Comparison of ENCODE assay signal across 12 cellular contexts in genomic region chr11:79045811-79046304, GRCh38.
A peak's percentile ranks its signal among the peaks of the same experiment; 100 is the strongest.
DNase-seq lines count a peak whose midpoint lies in the region; ATAC-seq and TF ChIP-seq lines count a peak whose summit lies in the region.
"Had no signal": no experiment of that assay in that cellular context is flagged by ENCODE, and none has a peak within 500 bp of the region (broad histone marks: within the 10 kb centered on the region; RNA-seq: fewer than 3 reads in every experiment).

No MANE protein-coding gene starts in this region.

- H3K27me3 ChIP-seq in MG63: no peaks in the 10 kb centered on the region
- H3K27me3 ChIP-seq: uterus had no signal

- peaks cover 6% of the 10 kb centered on the region for H3K36me3 Mint-ChIP-seq in nephron (ENCODE audit: low read depth)
- no peaks in the 10 kb centered on the region for H3K36me3 Mint-ChIP-seq in T-helper 2 cell treated with Interferon-gamma antibody and Interleukin-4, amounts not matched to agents 5 μg/mL and 100 μg/mL, for 36 hours (ENCODE audit: low read depth)

- peak overlapping the region; percentile 14 to 70 (median 39) for H3K27ac Mint-ChIP-seq in nephron
- no peak overlapping the region for H3K27ac Mint-ChIP-seq in T-helper 2 cell treated with Interferon-gamma antibody and Interleukin-4, amounts not matched to agents 5 μg/mL and 100 μg/mL, for 36 hours
- H3K27ac Mint-ChIP-seq: activated CD4-positive, alpha-beta T cell treated with anti-CD3 and anti-CD28 coated beads, Interleukin-2, amount 10 ng/mL, durations not matched to agents 7 days and 5 days had no signal

- no peaks in the 10 kb centered on the region for H3K36me3 ChIP-seq in MG63
- H3K36me3 ChIP-seq: uterus had no signal

- peaks cover 1% of the 10 kb centered on the region for H3K27me3 Mint-ChIP-seq in nephron (ENCODE audit: low read depth)
- peaks cover 11% of the 10 kb centered on the region for H3K27me3 Mint-ChIP-seq in T-helper 2 cell treated with Interferon-gamma antibody and Interleukin-4, amounts not matched to agents 5 μg/mL and 100 μg/mL, for 36 hours (ENCODE audit: low read depth)
- H3K27me3 Mint-ChIP-seq: activated CD4-positive, alpha-beta T cell treated with anti-CD3 and anti-CD28 coated beads, Interleukin-2, amount 10 ng/mL, durations not matched to agents 7 days and 5 days had no signal

- H3K9me3 ChIP-seq in MG63: no peaks in the 10 kb centered on the region
- H3K9me3 ChIP-seq: uterus had no signal

- no peak for ATAC-seq in HG03175 (IDR thresholded peaks at IDR 0.05; ENCODE audit: unreplicated experiment)
- no peak for ATAC-seq in GM21619 (IDR thresholded peaks at IDR 0.05; ENCODE audit: unreplicated experiment)

- no peak overlapping the region for H3K4me3 ChIP-seq in MG63
- H3K4me3 ChIP-seq in epithelial cell of esophagus (ENCODE audit: low read length): no peak overlapping the region
- H3K4me3 ChIP-seq: uterus had no signal

- no peak for TF ChIP-seq CTCF in epithelial cell of esophagus (IDR thresholded peaks at IDR 0.05; ENCODE audit: insufficient read depth, low read depth, low read length, missing control alignments)
- TF ChIP-seq CTCF in nephron (IDR thresholded peaks at IDR 0.05; ENCODE audit: unreplicated experiment in 3 of 3): no peak

- H3K9me3 Mint-ChIP-seq in nephron: no peaks in the 10 kb centered on the region
- H3K9me3 Mint-ChIP-seq in T-helper 2 cell treated with Interferon-gamma antibody and Interleukin-4, amounts not matched to agents 5 μg/mL and 100 μg/mL, for 36 hours: no peaks in the 10 kb centered on the region
- H3K9me3 Mint-ChIP-seq: activated CD4-positive, alpha-beta T cell treated with anti-CD3 and anti-CD28 coated beads, Interleukin-2, amount 10 ng/mL, durations not matched to agents 7 days and 5 days had no signal

- H3K4me3 Mint-ChIP-seq in nephron: no peak overlapping the region
- H3K4me3 Mint-ChIP-seq in T-helper 2 cell treated with Interferon-gamma antibody and Interleukin-4, amounts not matched to agents 5 μg/mL and 100 μg/mL, for 36 hours: no peak overlapping the region
- H3K4me3 Mint-ChIP-seq: activated CD4-positive, alpha-beta T cell treated with anti-CD3 and anti-CD28 coated beads, Interleukin-2, amount 10 ng/mL, durations not matched to agents 7 days and 5 days had no signal

- DNase-seq in EH (ENCODE audit: low read depth) (peak; percentile 42), MG63 (peak; percentile 47), epithelial cell of esophagus (ENCODE audit: low read depth) (peak; percentile 78), hepatic stellate cell (ENCODE audit: low spot score) (no peak)
- DNase-seq in T-helper 2 cell treated with Interferon-gamma antibody and Interleukin-4, amounts not matched to agents 5 μg/mL and 100 μg/mL, for 36 hours (ENCODE audit: low spot score): no peak
- DNase-seq: activated CD4-positive, alpha-beta T cell treated with anti-CD3 and anti-CD28 coated beads, Interleukin-2, amount 10 ng/mL, durations not matched to agents 7 days and 5 days; hippocampal formation; NCI-H2029 treated with DMSO at 0.1 percent for 48 hours; uterus had no signal

- peaks cover 67% of the 10 kb centered on the region for H3K4me1 Mint-ChIP-seq in nephron
- H3K4me1 Mint-ChIP-seq in T-helper 2 cell treated with Interferon-gamma antibody and Interleukin-4, amounts not matched to agents 5 μg/mL and 100 μg/mL, for 36 hours (ENCODE audit: low read depth): no peaks in the 10 kb centered on the region
- H3K4me1 Mint-ChIP-seq: activated CD4-positive, alpha-beta T cell treated with anti-CD3 and anti-CD28 coated beads, Interleukin-2, amount 10 ng/mL, durations not matched to agents 7 days and 5 days had no signal

Comparison
In these comparisons a context has a peak if more than half of its experiments do, and no peak if none do; other contexts are left out.
1. DNase-seq: peak in EH (single experiment), MG63 (single experiment) and epithelial cell of esophagus (single experiment); none in hepatic stellate cell (single experiment) and T-helper 2 cell treated with Interferon-gamma antibody and Interleukin-4, amounts not matched to agents 5 μg/mL and 100 μg/mL, for 36 hours (single experiment).